ENCODE assay signal across 1 cellular context in genomic region chr9:26892251-26893029, GRCh38.
TF ChIP-seq lines count a peak whose summit lies in the region.

TSS of gene CAAP1 (minus strand) at chr9:26892802. CDS start at chr9:26892715, 87 bp downstream.

TF ChIP-seq in K562, 482 proteins besides CTCF, POLR2A, EP300 and RAD21 (continued from another document and continues in another):
- TF ChIP-seq CREM (IDR thresholded peaks at IDR 0.05; ENCODE audit: low read depth) (peak; percentile 98), SRSF9 (IDR thresholded peaks at IDR 0.05; ENCODE audit: borderline replicate concordance, low read depth, low read length) (no peak), ATF1 (CRISPR knock-in tag; IDR thresholded peaks at IDR 0.05) (peak; percentile 75), ATF1 (tag; IDR thresholded peaks at IDR 0.05) (peak; percentile 95), CREB3L1 (IDR thresholded peaks at IDR 0.05; ENCODE audit: borderline replicate concordance, low read depth) (peak; percentile 38; the same call in 1 of the 2 replicates), ZFP1 (CRISPR knock-in tag; IDR thresholded peaks at IDR 0.05) (no peak), UBTF (IDR thresholded peaks at IDR 0.05; ENCODE audit: borderline replicate concordance in 1 of 2, low read depth in 2 of 2, low read length in 2 of 2) (peak in 1 of 2 experiments; percentile 69; a peak in 2 of 4 replicates), CTBP1 (IDR thresholded peaks at IDR 0.05; ENCODE audit: borderline replicate concordance) (0 out of 2 replicates have a peak, but pooled peaks have one; percentile 44), SAFB2 (IDR thresholded peaks at IDR 0.05; ENCODE audit: borderline replicate concordance, low read depth, low read length, severe bottlenecking) (no peak), GABPA (tag; conservative IDR thresholded peaks at IDR 0.05; ENCODE audit: low read depth) (peak; percentile 94), RBM15 (IDR thresholded peaks at IDR 0.05; ENCODE audit: insufficient read depth, low read length) (no peak), RBM25 (IDR thresholded peaks at IDR 0.05; ENCODE audit: low read depth, low read length, severe bottlenecking) (peak; percentile 4), SIN3B (IDR thresholded peaks at IDR 0.05; ENCODE audit: low read depth) (peak; percentile 71; the same call in 1 of the 2 replicates), ZNF785 (CRISPR knock-in tag; IDR thresholded peaks at IDR 0.05) (no peak), EP400 (IDR thresholded peaks at IDR 0.05) (peak; percentile 82), CHD2 (IDR thresholded peaks at IDR 0.05; ENCODE audit: low read depth, low read length) (no peak), ZFP30 (CRISPR knock-in tag; IDR thresholded peaks at IDR 0.05; ENCODE audit: borderline replicate concordance) (no peak), POU5F1 (IDR thresholded peaks at IDR 0.05; ENCODE audit: borderline replicate concordance, low read depth, low read length, partially characterized antibody) (no peak), ETV5 (CRISPR knock-in tag; IDR thresholded peaks at IDR 0.05; ENCODE audit: low read depth) (peak; percentile 65; the same call in 1 of the 2 replicates), ZBTB8A (IDR thresholded peaks at IDR 0.05; ENCODE audit: partially characterized antibody) (no peak), MEIS2 (IDR thresholded peaks at IDR 0.05; ENCODE audit: partially characterized antibody) (no peak), MYC (IDR thresholded peaks at IDR 0.05; ENCODE audit: low read depth, low read length) (peak; percentile 76), MYC (CRISPR knock-in tag; IDR thresholded peaks at IDR 0.05; ENCODE audit: borderline replicate concordance, low read depth) (no peak), CREB1 (IDR thresholded peaks at IDR 0.05) (peak; percentile 93), CREB1 (CRISPR knock-in tag; IDR thresholded peaks at IDR 0.05) (peak; percentile 95), NFRKB (IDR thresholded peaks at IDR 0.05; ENCODE audit: low read depth) (peak; percentile 68; the same call in 1 of the 2 replicates), CXXC5 (CRISPR knock-in tag; IDR thresholded peaks at IDR 0.05) (peak; percentile 67), MAX (CRISPR knock-in tag; IDR thresholded peaks at IDR 0.05) (peak; percentile 28; the same call in 1 of the 2 replicates), PHF20 (IDR thresholded peaks at IDR 0.05; ENCODE audit: partially characterized antibody) (peak; percentile 62), U2AF2 (optimal IDR thresholded peaks at IDR 0.05; ENCODE audit: low read depth, low read length) (no peak), TBP (optimal IDR thresholded peaks at IDR 0.05; ENCODE audit: low read depth, low read length) (peak; percentile 85), SMAD1 (IDR thresholded peaks at IDR 0.05; ENCODE audit: low read depth, low read length, partially characterized antibody) (peak; percentile 35), RBBP5 (IDR thresholded peaks at IDR 0.05; ENCODE audit: borderline replicate concordance, insufficient read depth, low read length, poor library complexity, severe bottlenecking) (peak; percentile 84), ZBTB2 (IDR thresholded peaks at IDR 0.05) (0 out of 2 replicates have a peak, but pooled peaks have one; percentile 28), HOMEZ (CRISPR knock-in tag; IDR thresholded peaks at IDR 0.05) (no peak), HMG20B (CRISPR knock-in tag; IDR thresholded peaks at IDR 0.05) (no peak), TRIM28 (IDR thresholded peaks at IDR 0.05) (no peak), SIN3A (IDR thresholded peaks at IDR 0.05; ENCODE audit: borderline replicate concordance in 2 of 2, control insufficient read depth in 1 of 2, low read depth in 2 of 2, low read length in 2 of 2) (peak in 1 of 2 experiments; percentile 11; a peak in 1 of 4 replicates), VEZF1 (CRISPR knock-in tag; IDR thresholded peaks at IDR 0.05) (peak; percentile 79), ELF1 (tag; IDR thresholded peaks at IDR 0.05) (peak; percentile 63), MTA3 (IDR thresholded peaks at IDR 0.05; ENCODE audit: borderline replicate concordance) (no peak; the same call in 1 of the 2 replicates), SLC30A9 (CRISPR knock-in tag; IDR thresholded peaks at IDR 0.05) (no peak), ETV1 (tag; conservative IDR thresholded peaks at IDR 0.05; ENCODE audit: low read depth) (peak; percentile 58), NR2C2 (CRISPR knock-in tag; IDR thresholded peaks at IDR 0.05) (no peak), NR2C2 (tag; IDR thresholded peaks at IDR 0.05) (peak; percentile 73), FUS (optimal IDR thresholded peaks at IDR 0.05; ENCODE audit: low read depth, low read length) (no peak), ATF3 (IDR thresholded peaks at IDR 0.05) (no peak), ATF3 (CRISPR knock-in tag; conservative IDR thresholded peaks at IDR 0.05) (no peak), HSF4 (CRISPR knock-in tag; IDR thresholded peaks at IDR 0.05; ENCODE audit: borderline replicate concordance) (no peak), ZBTB40 (IDR thresholded peaks at IDR 0.05) (peak; percentile 90), ZBTB40 (CRISPR knock-in tag; IDR thresholded peaks at IDR 0.05) (no peak)
